11 cellular contexts compared by ENCODE assay signal in the genomic region with DNA sequence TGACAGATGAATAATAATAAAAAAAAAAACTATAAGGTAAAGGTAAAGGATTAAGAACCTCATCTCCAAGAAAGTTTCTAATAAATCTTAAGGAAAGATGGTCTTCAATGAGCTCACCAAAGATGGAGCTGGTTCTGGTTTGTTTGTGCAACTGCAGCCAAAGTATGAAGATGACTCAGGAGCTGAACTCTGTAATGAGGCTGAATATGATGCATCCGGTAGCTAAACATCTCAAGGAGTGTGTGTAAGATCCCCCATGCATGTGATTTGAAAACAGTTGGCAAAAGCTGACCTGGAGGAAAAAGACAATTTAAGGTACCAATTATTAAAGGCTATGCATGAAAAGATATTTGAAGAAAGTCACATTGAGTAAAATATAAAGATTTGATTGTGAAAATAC. TPM values are rescaled to one million over a fixed set of nuclear protein-coding genes. Genes with fewer than 3 reads are reported as not detected.
A peak's percentile ranks its signal among the peaks of the same experiment; 100 is the strongest.
DNase-seq lines count a peak whose midpoint lies in the region; ATAC-seq, FAIRE-seq and TF ChIP-seq lines count a peak whose summit lies in the region.
"Had no signal": no experiment of that assay in that cellular context is flagged by ENCODE, and none has a peak within 500 bp of the region (broad histone marks: within the 10 kb centered on the region; RNA-seq: fewer than 3 reads in every experiment).

No MANE protein-coding gene starts in this region.

- no peak for FAIRE-seq in A549 (lab: Jason Lieb, UNC)
- peak; percentile 75 for FAIRE-seq in H54 (lab: Jason Lieb, UNC)

- H3K9me3 Mint-ChIP-seq in natural killer cell treated with Interleukin-12 subunit alpha and Interleukin-12 subunit beta and Interleukin-15 and Interleukin-18, amount 100 ng/mL, for 72 hours = no peaks in the 10 kb centered on the region
- H3K9me3 Mint-ChIP-seq: nephron progenitor cell had no signal

- no peak overlapping the region for H3K4me3 ChIP-seq in A549
- H3K4me3 ChIP-seq in foreskin fibroblast (ENCODE audit: low read depth in 1 of 2, low read length in 2 of 2) = no peak overlapping the region
- H3K4me3 ChIP-seq: BLaER1 treated with 17β-estradiol and CSF1 and Interleukin-3, amounts not matched to agents 10 nM and 100 nM; skin epidermis had no signal

- no peak overlapping the region for H3K27ac Mint-ChIP-seq in natural killer cell treated with Interleukin-12 subunit alpha and Interleukin-12 subunit beta and Interleukin-15 and Interleukin-18, amount 100 ng/mL, for 72 hours
- H3K27ac Mint-ChIP-seq: nephron progenitor cell had no signal

- TF ChIP-seq RAD21 in A549 (conservative IDR thresholded peaks at IDR 0.05 in 1 of 2, IDR thresholded peaks at IDR 0.05 in 1 of 2) = no peak

- WGBS in A549 (ENCODE audit: missing lambda C conversion rate) = 75% methylated on average over 1 of the region's 1 CpG

- no peaks in the 10 kb centered on the region for H3K4me1 Mint-ChIP-seq in natural killer cell treated with Interleukin-12 subunit alpha and Interleukin-12 subunit beta and Interleukin-15 and Interleukin-18, amount 100 ng/mL, for 72 hours (ENCODE audit: low read depth in 2 of 2)
- H3K4me1 Mint-ChIP-seq: nephron progenitor cell had no signal

- TF ChIP-seq POLR2A in A549 (IDR thresholded peaks at IDR 0.05; ENCODE audit: low read length) = no peak
- no peak for TF ChIP-seq POLR2A in H54 (IDR thresholded peaks at IDR 0.05; ENCODE audit: low read depth, low read length)

- DNase-seq in A549 (ENCODE audit: low read depth in 1 of 2, low spot score in 1 of 2) (peak; percentile 3 to 33), H54 (ENCODE audit: insufficient read length, low spot score) (peak; percentile 9), amniotic epithelial cell (ENCODE audit: low read depth) (peak; percentile 90), foreskin fibroblast (peak; percentile 85 to 93), NCI-H1105 treated with DMSO at 0.1 percent for 48 hours (lab: John Stamatoyannopoulos, UW) (no peak)
- no peak for DNase-seq in natural killer cell treated with Interleukin-12 subunit alpha and Interleukin-12 subunit beta and Interleukin-15 and Interleukin-18, amount 100 ng/mL, for 72 hours (ENCODE audit: low spot score)
- DNase-seq in stimulated activated naive CD4-positive, alpha-beta T cell treated with Interleukin-2 at 50 U/mL for 16 hours (lab: John Stamatoyannopoulos, UW) = no peak
- DNase-seq: nephron progenitor cell had no signal

- no peaks in the 10 kb centered on the region; the same call in 2 of the 3 replicates for H3K4me1 ChIP-seq in A549
- H3K4me1 ChIP-seq: BLaER1 treated with 17β-estradiol and CSF1 and Interleukin-3, amounts not matched to agents 10 nM and 100 nM had no signal

- no peaks in the 10 kb centered on the region for H3K27me3 Mint-ChIP-seq in natural killer cell treated with Interleukin-12 subunit alpha and Interleukin-12 subunit beta and Interleukin-15 and Interleukin-18, amount 100 ng/mL, for 72 hours

- peak in 1 of 2 experiments; percentile 75; a peak in 3 of 6 replicates for ATAC-seq in A549
- ATAC-seq in natural killer cell treated with Interleukin-12 subunit alpha and Interleukin-12 subunit beta and Interleukin-15 and Interleukin-18, amount 100 ng/mL, for 72 hours = no peak
- no peak for ATAC-seq in GM21515 (IDR thresholded peaks at IDR 0.05; ENCODE audit: unreplicated experiment)

- POLR2A ChIA-PET in A549 (lab: Yijun Ruan, JAX) = no interaction called here

- TF ChIP-seq CTCF in A549 (IDR thresholded peaks at IDR 0.05) (no peak), foreskin fibroblast (IDR thresholded peaks at IDR 0.05; ENCODE audit: low read depth, low read length) (no peak)

- TF ChIP-seq EP300 in A549 (IDR thresholded peaks at IDR 0.05) = no peak

- H3K4me3 Mint-ChIP-seq in natural killer cell treated with Interleukin-12 subunit alpha and Interleukin-12 subunit beta and Interleukin-15 and Interleukin-18, amount 100 ng/mL, for 72 hours = no peak overlapping the region
- H3K4me3 Mint-ChIP-seq: nephron progenitor cell had no signal

- H3K4me2 ChIP-seq in A549 = no peak overlapping the region
- H3K4me2 ChIP-seq: BLaER1 treated with 17β-estradiol and CSF1 and Interleukin-3, amounts not matched to agents 10 nM and 100 nM had no signal

- no peak overlapping the region for H3K27ac ChIP-seq in A549
- H3K27ac ChIP-seq: BLaER1 treated with 17β-estradiol and CSF1 and Interleukin-3, amounts not matched to agents 10 nM and 100 nM; skin epidermis had no signal

- H3K9me3 ChIP-seq in A549 = no peaks in the 10 kb centered on the region
- H3K9me3 ChIP-seq: BLaER1 treated with 17β-estradiol and CSF1 and Interleukin-3, amounts not matched to agents 10 nM and 100 nM had no signal

- peaks cover 27% of the 10 kb centered on the region for H3K36me3 Mint-ChIP-seq in natural killer cell treated with Interleukin-12 subunit alpha and Interleukin-12 subunit beta and Interleukin-15 and Interleukin-18, amount 100 ng/mL, for 72 hours

- CTCF ChIA-PET in A549 (lab: Yijun Ruan, JAX) = interaction anchor here (1.7 kb wide), 1 partner anchor 718 kb away, joined by 3 read pairs; no protein-coding TSS in a partner anchor

TF ChIP-seq in A549, 52 proteins besides CTCF, POLR2A, EP300 and RAD21:
- TF ChIP-seq MAZ (IDR thresholded peaks at IDR 0.05; ENCODE audit: borderline replicate concordance, low read depth, low read length) = no peak
- no peak for TF ChIP-seq NPAS2 (CRISPR knock-in tag; IDR thresholded peaks at IDR 0.05; ENCODE audit: borderline replicate concordance)
- TF ChIP-seq, protein P1, sequence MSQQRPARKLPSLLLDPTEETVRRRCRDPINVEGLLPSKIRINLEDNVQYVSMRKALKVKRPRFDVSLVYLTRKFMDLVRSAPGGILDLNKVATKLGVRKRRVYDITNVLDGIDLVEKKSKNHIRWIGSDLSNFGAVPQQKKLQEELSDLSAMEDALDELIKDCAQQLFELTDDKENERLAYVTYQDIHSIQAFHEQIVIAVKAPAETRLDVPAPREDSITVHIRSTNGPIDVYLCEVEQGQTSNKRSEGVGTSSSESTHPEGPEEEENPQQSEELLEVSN (IDR thresholded peaks at IDR 0.05; ENCODE audit: borderline replicate concordance, low read depth) = no peak
- TF ChIP-seq, protein P2, sequence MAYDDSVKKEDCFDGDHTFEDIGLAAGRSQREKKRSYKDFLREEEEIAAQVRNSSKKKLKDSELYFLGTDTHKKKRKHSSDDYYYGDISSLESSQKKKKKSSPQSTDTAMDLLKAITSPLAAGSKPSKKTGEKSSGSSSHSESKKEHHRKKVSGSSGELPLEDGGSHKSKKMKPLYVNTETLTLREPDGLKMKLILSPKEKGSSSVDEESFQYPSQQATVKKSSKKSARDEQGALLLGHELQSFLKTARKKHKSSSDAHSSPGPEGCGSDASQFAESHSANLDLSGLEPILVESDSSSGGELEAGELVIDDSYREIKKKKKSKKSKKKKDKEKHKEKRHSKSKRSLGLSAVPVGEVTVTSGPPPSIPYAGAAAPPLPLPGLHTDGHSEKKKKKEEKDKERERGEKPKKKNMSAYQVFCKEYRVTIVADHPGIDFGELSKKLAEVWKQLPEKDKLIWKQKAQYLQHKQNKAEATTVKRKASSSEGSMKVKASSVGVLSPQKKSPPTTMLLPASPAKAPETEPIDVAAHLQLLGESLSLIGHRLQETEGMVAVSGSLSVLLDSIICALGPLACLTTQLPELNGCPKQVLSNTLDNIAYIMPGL (CRISPR knock-in tag; IDR thresholded peaks at IDR 0.05; ENCODE audit: borderline replicate concordance) = no peak
- no peak for TF ChIP-seq HOXB13 (CRISPR knock-in tag; IDR thresholded peaks at IDR 0.05; ENCODE audit: low read depth)
- no peak for TF ChIP-seq SREBF2 (IDR thresholded peaks at IDR 0.05)
- TF ChIP-seq GATA3 (IDR thresholded peaks at IDR 0.05; ENCODE audit: borderline replicate concordance) = no peak

RNA-seq across cellular contexts. Expression of a gene that starts 25.1 kb away (rescaled TPM):
- 22.7 and 23.1 TPM in 2 replicates for polyA plus RNA-seq in A549 (2011; rRNA removed)
- 4.2 and 4.7 TPM in 2 replicates for polyA plus RNA-seq in A549 (2012; cell fraction: cytosol; rRNA removed)
- 8.4 and 12.7 TPM in 2 replicates for polyA plus RNA-seq in A549 (2012; cell fraction: nucleus; rRNA removed)
- polyA plus RNA-seq in A549 (2017; fragmentation: RNase III; extraction: RNeasy Plus Mini Kit Qiagen cat#74134 plus additional on column Dnase treatment) = 7.1 to 7.6 TPM (median 7.3 TPM) in 3 replicates
- 16.9 and 17.4 TPM in 2 replicates for polyA minus RNA-seq in A549 (2011; rRNA and poly(A)+ RNA removed)
- total RNA-seq in natural killer cell treated with Interleukin-12 subunit alpha and Interleukin-12 subunit beta and Interleukin-15 and Interleukin-18, amount 100 ng/mL, for 72 hours = 10 to 100 TPM; 37.4 to 44.5 TPM

RNA-seq across cellular contexts. Expression of a gene that starts 29.9 kb away (rescaled TPM):
- polyA plus RNA-seq in A549 (2011; rRNA removed) = not detected in 2 replicates
- polyA plus RNA-seq in A549 (2012; cell fraction: cytosol; rRNA removed) = not detected in 2 replicates
- polyA plus RNA-seq in A549 (2012; cell fraction: nucleus; rRNA removed) = not detected in 2 replicates
- polyA plus RNA-seq in A549 (2017; fragmentation: RNase III; extraction: RNeasy Plus Mini Kit Qiagen cat#74134 plus additional on column Dnase treatment) = not detected in 3 replicates
- polyA minus RNA-seq in A549 (2011; rRNA and poly(A)+ RNA removed) = not detected in 2 replicates
- total RNA-seq in natural killer cell treated with Interleukin-12 subunit alpha and Interleukin-12 subunit beta and Interleukin-15 and Interleukin-18, amount 100 ng/mL, for 72 hours = not detected

RNA-seq across cellular contexts. Expression of a gene that starts 34.2 kb away (rescaled TPM):
- polyA plus RNA-seq in A549 (2011; rRNA removed) (0.05 TPM in 1 of 2 replicates, not detected in the other), A549 (2017; fragmentation: RNase III; extraction: RNeasy Plus Mini Kit Qiagen cat#74134 plus additional on column Dnase treatment) (not detected in 3 replicates)
- polyA plus RNA-seq in A549 (2012; cell fraction: cytosol; rRNA removed) = not detected in 2 replicates
- not detected in 2 replicates for polyA plus RNA-seq in A549 (2012; cell fraction: nucleus; rRNA removed)
- not detected in 2 replicates for polyA minus RNA-seq in A549 (2011; rRNA and poly(A)+ RNA removed)
- 10 to 100 TPM in 1 of 2 donors, under 1 TPM in 1; 0.81 to 11.5 TPM for total RNA-seq in natural killer cell treated with Interleukin-12 subunit alpha and Interleukin-12 subunit beta and Interleukin-15 and Interleukin-18, amount 100 ng/mL, for 72 hours

Comparison
In these comparisons a context has a peak if more than half of its experiments do, and no peak if none do; other contexts are left out.
1. DNase-seq: peak in A549 (2 of 2), H54 (single experiment), amniotic epithelial cell (single experiment) and foreskin fibroblast (2 of 2); none in NCI-H1105 treated with DMSO at 0.1 percent for 48 hours (single experiment), natural killer cell treated with Interleukin-12 subunit alpha and Interleukin-12 subunit beta and Interleukin-15 and Interleukin-18, amount 100 ng/mL, for 72 hours (single experiment) and stimulated activated naive CD4-positive, alpha-beta T cell treated with Interleukin-2 at 50 U/mL for 16 hours (single experiment).